ENCODE assay signal across 1 cellular context in genomic region chr17:58417300-58418092, GRCh38.
TF ChIP-seq lines count a peak whose summit lies in the region.

Gene RNF43 (minus strand): TSS chr17:58417534. CDS start chr17:58415577, 1,957 bp downstream.

TF ChIP-seq in GM12878, 131 proteins besides CTCF, POLR2A, EP300 and RAD21 (continued from another document):
- TF ChIP-seq, protein P1, sequence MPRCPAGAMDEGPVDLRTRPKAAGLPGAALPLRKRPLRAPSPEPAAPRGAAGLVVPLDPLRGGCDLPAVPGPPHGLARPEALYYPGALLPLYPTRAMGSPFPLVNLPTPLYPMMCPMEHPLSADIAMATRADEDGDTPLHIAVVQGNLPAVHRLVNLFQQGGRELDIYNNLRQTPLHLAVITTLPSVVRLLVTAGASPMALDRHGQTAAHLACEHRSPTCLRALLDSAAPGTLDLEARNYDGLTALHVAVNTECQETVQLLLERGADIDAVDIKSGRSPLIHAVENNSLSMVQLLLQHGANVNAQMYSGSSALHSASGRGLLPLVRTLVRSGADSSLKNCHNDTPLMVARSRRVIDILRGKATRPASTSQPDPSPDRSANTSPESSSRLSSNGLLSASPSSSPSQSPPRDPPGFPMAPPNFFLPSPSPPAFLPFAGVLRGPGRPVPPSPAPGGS (IDR thresholded peaks at IDR 0.05; ENCODE audit: borderline replicate concordance, insufficient read depth, low read depth, low read length, poor library complexity, severe bottlenecking) = no peak
- TF ChIP-seq, protein P2, sequence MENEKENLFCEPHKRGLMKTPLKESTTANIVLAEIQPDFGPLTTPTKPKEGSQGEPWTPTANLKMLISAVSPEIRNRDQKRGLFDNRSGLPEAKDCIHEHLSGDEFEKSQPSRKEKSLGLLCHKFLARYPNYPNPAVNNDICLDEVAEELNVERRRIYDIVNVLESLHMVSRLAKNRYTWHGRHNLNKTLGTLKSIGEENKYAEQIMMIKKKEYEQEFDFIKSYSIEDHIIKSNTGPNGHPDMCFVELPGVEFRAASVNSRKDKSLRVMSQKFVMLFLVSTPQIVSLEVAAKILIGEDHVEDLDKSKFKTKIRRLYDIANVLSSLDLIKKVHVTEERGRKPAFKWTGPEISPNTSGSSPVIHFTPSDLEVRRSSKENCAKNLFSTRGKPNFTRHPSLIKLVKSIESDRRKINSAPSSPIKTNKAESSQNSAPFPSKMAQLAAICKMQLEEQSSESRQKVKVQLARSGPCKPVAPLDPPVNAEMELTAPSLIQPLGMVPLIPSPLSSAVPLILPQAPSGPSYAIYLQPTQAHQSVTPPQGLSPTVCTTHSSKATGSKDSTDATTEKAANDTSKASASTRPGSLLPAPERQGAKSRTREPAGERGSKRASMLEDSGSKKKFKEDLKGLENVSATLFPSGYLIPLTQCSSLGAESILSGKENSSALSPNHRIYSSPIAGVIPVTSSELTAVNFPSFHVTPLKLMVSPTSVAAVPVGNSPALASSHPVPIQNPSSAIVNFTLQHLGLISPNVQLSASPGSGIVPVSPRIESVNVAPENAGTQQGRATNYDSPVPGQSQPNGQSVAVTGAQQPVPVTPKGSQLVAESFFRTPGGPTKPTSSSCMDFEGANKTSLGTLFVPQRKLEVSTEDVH (IDR thresholded peaks at IDR 0.05; ENCODE audit: low read depth, partially characterized antibody) = no peak
- peak; percentile 61 for TF ChIP-seq FOXM1 (IDR thresholded peaks at IDR 0.05; ENCODE audit: low read depth, low read length)
- TF ChIP-seq NBN (IDR thresholded peaks at IDR 0.05) = peak; percentile 99
- TF ChIP-seq, protein P3, sequence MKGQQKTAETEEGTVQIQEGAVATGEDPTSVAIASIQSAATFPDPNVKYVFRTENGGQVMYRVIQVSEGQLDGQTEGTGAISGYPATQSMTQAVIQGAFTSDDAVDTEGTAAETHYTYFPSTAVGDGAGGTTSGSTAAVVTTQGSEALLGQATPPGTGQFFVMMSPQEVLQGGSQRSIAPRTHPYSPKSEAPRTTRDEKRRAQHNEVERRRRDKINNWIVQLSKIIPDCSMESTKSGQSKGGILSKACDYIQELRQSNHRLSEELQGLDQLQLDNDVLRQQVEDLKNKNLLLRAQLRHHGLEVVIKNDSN (IDR thresholded peaks at IDR 0.05; ENCODE audit: borderline replicate concordance, extremely low read length, insufficient read depth, low read depth, low read length) = no peak
